ENCODE assay signal across 11 cellular contexts in genomic region chr7:50308301-50309129, GRCh38. TPM values are rescaled to one million over a fixed set of nuclear protein-coding genes. Genes with fewer than 3 reads are reported as not detected.
DNase-seq lines count a peak whose midpoint lies in the region; ATAC-seq, FAIRE-seq and TF ChIP-seq lines count a peak whose summit lies in the region.
"Had no signal": no experiment of that assay in that cellular context is flagged by ENCODE, and none has a peak within 500 bp of the region (broad histone marks: within the 10 kb centered on the region; RNA-seq: fewer than 3 reads in every experiment).

No MANE protein-coding gene starts in this region.

- no peak for FAIRE-seq in K562 (lab: Jason Lieb, UNC)

- TF ChIP-seq EP300 in K562 (IDR thresholded peaks at IDR 0.05; ENCODE audit: low read length): no peak

- 0 out of 2 replicates have a peak, but pooled peaks have one; percentile 19 for TF ChIP-seq POLR2A in K562 (conservative IDR thresholded peaks at IDR 0.05)

- DNase-seq in activated effector memory CD4-positive, alpha-beta T cell treated with anti-CD3 and anti-CD28 coated beads, Interleukin-2, amount 50 U/mL, for 16 hours: peak; percentile 75
- DNase-seq in activated effector memory CD4-positive, alpha-beta T cell treated with Interleukin-2 at 50 U/mL for 16 hours: no peak
- DNase-seq in NCI-H345 treated with DMSO at 0.1 percent for 48 hours (lab: John Stamatoyannopoulos, UW; ENCODE audit: unreplicated experiment) (peak; percentile 63), K562 (ENCODE audit: extremely low read depth in 1 of 4, low spot score in 3 of 4) (peak in 3 of 4 experiments; percentile 38 to 66 (median 41)), thoracic aorta (ENCODE audit: low spot score) (no peak), kidney glomerular epithelial cell (lab: John Stamatoyannopoulos, UW) (no peak), NCI-H446 treated with DMSO at 0.1 percent for 48 hours (lab: John Stamatoyannopoulos, UW) (no peak)
- DNase-seq: PC-9 had no signal

- H3K4me3 ChIP-seq in K562 (peak overlapping the region; percentile 70), thoracic aorta (peak overlapping the region; percentile 5)
- H3K4me3 ChIP-seq: lung, PC-9 had no signal

- POLR2A ChIA-PET in K562 (lab: Yijun Ruan, JAX): interaction anchor here (0.6 to 1.5 kb wide), 6 partner anchors 10 to 54 kb away, joined by 3 to 5 read pairs (median 3); no protein-coding TSS in a partner anchor

- no peaks in the 10 kb centered on the region for H3K27me3 ChIP-seq in K562 (ENCODE audit: control insufficient read depth in 2 of 2, insufficient read depth in 2 of 2, low read length in 2 of 2)
- H3K27me3 ChIP-seq in thoracic aorta (replicated peaks; ENCODE audit: insufficient read depth): no peaks in the 10 kb centered on the region

- TF ChIP-seq CTCF in K562 (IDR thresholded peaks at IDR 0.05 in 2 of 3, conservative IDR thresholded peaks at IDR 0.05 in 1 of 3; ENCODE audit: insufficient read depth in 2 of 3, low read depth in 1 of 3, low read length in 3 of 3) (peak in 1 of 3 experiments; percentile 16; a peak in 1 of 6 replicates), thoracic aorta (IDR thresholded peaks at IDR 0.05) (no peak)

- H2AFZ ChIP-seq in K562 (ENCODE audit: low read depth, low read length): peak overlapping the region; percentile 46
- H2AFZ ChIP-seq: PC-9 had no signal

- H3K27ac ChIP-seq in K562 (ENCODE audit: extremely low read depth, low read depth, low read length) (peak overlapping the region; percentile 80), thoracic aorta (peak overlapping the region in 1 of 2 donors; percentile 17)
- H3K27ac ChIP-seq: PC-9 had no signal

- in situ Hi-C loops in K562 (cut with MboI): loop anchor here (5.0 kb wide), 1 partner anchor 101 kb away; no protein-coding TSS in a partner anchor

- ATAC-seq in K562: peak; percentile 27
- no peak for ATAC-seq in thoracic aorta (ENCODE audit: insufficient number of reproducible peaks, low FRiP score, low read depth)
- ATAC-seq in GM18858 (IDR thresholded peaks at IDR 0.05; ENCODE audit: unreplicated experiment): no peak

- peaks cover 17 to 48% of the 10 kb centered on the region in 2 experiments for H3K4me1 ChIP-seq in K562 (replicated peaks in 1 of 2; ENCODE audit: control insufficient read depth in 2 of 2, insufficient read depth in 2 of 2, low read length in 2 of 2)
- no peaks in the 10 kb centered on the region for H3K4me1 ChIP-seq in thoracic aorta (ENCODE audit: control insufficient read depth in 1 of 2, low read depth in 2 of 2)

- H3K9me3 ChIP-seq in K562 (replicated peaks; ENCODE audit: control insufficient read depth, insufficient read depth, low read depth, low read length): no peaks in the 10 kb centered on the region
- no peaks in the 10 kb centered on the region for H3K9me3 ChIP-seq in thoracic aorta

- CTCF ChIA-PET in K562 (lab: Yijun Ruan, JAX; ENCODE audit: low intra/inter-chr PET ratio): interaction anchor here (0.6 kb wide), 1 partner anchor 310 kb away, joined by 3 read pairs; no protein-coding TSS in a partner anchor

- peak overlapping the region; percentile 92 for H3K4me2 ChIP-seq in K562 (ENCODE audit: insufficient read depth, low read length)
- H3K4me2 ChIP-seq: PC-9 had no signal

- peaks cover 91% of the 10 kb centered on the region for H3K79me2 ChIP-seq in K562 (ENCODE audit: control insufficient read depth, insufficient read depth, low read length)

- 6% methylated on average over 14 of the region's 14 CpGs for WGBS in K562 (ENCODE audit: insufficient coverage, low coverage, missing lambda C conversion rate)

- TF ChIP-seq RAD21 in K562 (CRISPR knock-in tag; conservative IDR thresholded peaks at IDR 0.05 in 1 of 2, IDR thresholded peaks at IDR 0.05 in 1 of 2): 0 out of 4 replicates have a peak, but pooled peaks of 1 of the 2 experiments have one; percentile 12

- H3K36me3 ChIP-seq in K562 (ENCODE audit: control insufficient read depth, insufficient read depth, low read length): peaks cover 9% of the 10 kb centered on the region; the same call in 2 of the 3 replicates
- H3K36me3 ChIP-seq in thoracic aorta: no peaks in the 10 kb centered on the region

- H4K20me1 ChIP-seq in K562 (replicated peaks; ENCODE audit: control insufficient read depth, insufficient read depth, low read length): no peaks in the 10 kb centered on the region

- intact Hi-C loops in K562 (cut with micrococcal nuclease): loop anchor here (5.0 kb wide), 2 partner anchors 81 to 109 kb away; no protein-coding TSS in a partner anchor

- H3K9ac ChIP-seq in K562 (ENCODE audit: insufficient read depth in 1 of 2, low read depth in 2 of 2, low read length in 2 of 2): peak overlapping the region; percentile 78 to 89

- no peaks in the 10 kb centered on the region for H3K9me1 ChIP-seq in K562 (ENCODE audit: control insufficient read depth, insufficient read depth, low read length)

- no TSS peak for BruUV-seq in K562 (replicated peaks; lab: Mats Ljungman, UMichigan)

TF ChIP-seq in K562, 482 proteins besides CTCF, POLR2A, EP300 and RAD21 (continues in another document):
- TF ChIP-seq PRDM10 (IDR thresholded peaks at IDR 0.05; ENCODE audit: partially characterized antibody): peak; percentile 50
- no peak for TF ChIP-seq ZNF253 (CRISPR knock-in tag; conservative IDR thresholded peaks at IDR 0.05)
- TF ChIP-seq, protein P1, sequence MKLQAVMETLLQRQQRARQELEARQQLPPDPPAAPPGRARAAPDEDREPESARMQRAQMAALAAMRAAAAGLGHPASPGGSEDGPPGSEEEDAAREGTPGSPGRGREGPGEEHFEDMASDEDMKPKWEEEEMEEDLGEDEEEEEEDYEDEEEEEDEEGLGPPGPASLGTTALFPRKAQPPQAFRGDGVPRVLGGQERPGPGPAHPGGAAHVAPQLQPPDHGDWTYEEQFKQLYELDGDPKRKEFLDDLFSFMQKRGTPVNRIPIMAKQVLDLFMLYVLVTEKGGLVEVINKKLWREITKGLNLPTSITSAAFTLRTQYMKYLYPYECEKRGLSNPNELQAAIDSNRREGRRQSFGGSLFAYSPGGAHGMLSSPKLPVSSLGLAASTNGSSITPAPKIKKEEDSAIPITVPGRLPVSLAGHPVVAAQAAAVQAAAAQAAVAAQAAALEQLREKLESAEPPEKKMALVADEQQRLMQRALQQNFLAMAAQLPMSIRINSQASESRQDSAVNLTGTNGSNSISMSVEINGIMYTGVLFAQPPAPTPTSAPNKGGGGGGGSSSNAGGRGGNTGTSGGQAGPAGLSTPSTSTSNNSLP (IDR thresholded peaks at IDR 0.05; ENCODE audit: borderline replicate concordance, low read depth, low read length): no peak
- no peak for TF ChIP-seq SLC30A9 (CRISPR knock-in tag; IDR thresholded peaks at IDR 0.05)
- TF ChIP-seq ZNF668 (CRISPR knock-in tag; IDR thresholded peaks at IDR 0.05): no peak
- no peak for TF ChIP-seq ZNF3 (CRISPR knock-in tag; IDR thresholded peaks at IDR 0.05)
- TF ChIP-seq NFYB (IDR thresholded peaks at IDR 0.05; ENCODE audit: extremely low read depth, insufficient read length): no peak
- TF ChIP-seq ZNF695 (CRISPR knock-in tag; IDR thresholded peaks at IDR 0.05): no peak
- peak; percentile 38; the same call in 1 of the 2 replicates for TF ChIP-seq GABPA (tag; conservative IDR thresholded peaks at IDR 0.05; ENCODE audit: low read depth)
- no peak for TF ChIP-seq YBX1 (IDR thresholded peaks at IDR 0.05)
- no peak; the same call in 1 of the 2 replicates for TF ChIP-seq SMAD4 (CRISPR knock-in tag; conservative IDR thresholded peaks at IDR 0.05)

RNA-seq across cellular contexts. Expression of gene IKZF1, which starts 4.0 kb away (rescaled TPM):
- 53.3 and 122 TPM in 2 replicates for total RNA-seq in K562 (2011; cell fraction: chromatin; rRNA removed; ENCODE audit: low replicate concordance)
- 37.5 and 50.9 TPM in 2 replicates for total RNA-seq in K562 (2011; cell fraction: nucleolus; rRNA removed)
- total RNA-seq in K562 (2011; cell fraction: nucleoplasm; rRNA removed): 76.8 and 139 TPM in 2 replicates
- 66.5 and 98.0 TPM in 2 replicates for total RNA-seq in K562 (2014; rRNA removed)
- 43.8 and 45.6 TPM in 2 replicates for total RNA-seq in K562 (2014; rRNA removed; fragmentation: Illumina TruSeq; extraction: Trizol)
- 43.4 and 44.7 TPM in 2 replicates for total RNA-seq in K562 (2015; rRNA removed; fragmentation: Illumina TruSeq; extraction: Trizol)
- total RNA-seq in K562 (2021): 85.3 and 96.6 TPM in 2 replicates
- 28.4 and 36.2 TPM in 2 replicates for polyA plus RNA-seq in K562 (2011; rRNA removed)
- polyA plus RNA-seq in K562 (2011; cell fraction: cytosol; rRNA removed): 34.4 and 57.9 TPM in 2 replicates
- polyA plus RNA-seq in K562 (2011; cell fraction: nucleus; rRNA removed): 43.0 and 50.8 TPM in 2 replicates
- polyA plus RNA-seq in K562 (2012): 35.8 and 46.0 TPM in 2 replicates
- 37.3 and 50.3 TPM in 2 replicates for polyA plus RNA-seq in K562 (2014; fragmentation: Illumina TruSeq; extraction: Trizol)
- 10 to 100 TPM; 12.6 to 14.7 TPM for polyA plus RNA-seq in K562 (2014; fragmentation: Nextera tagmentation; extraction: Ambion mirVana)
- 30.9 and 37.2 TPM in 2 replicates for polyA plus RNA-seq in K562 (2014; rRNA removed)
- polyA minus RNA-seq in K562 (2011; rRNA and poly(A)+ RNA removed): 82.8 and 85.1 TPM in 2 replicates
- polyA minus RNA-seq in K562 (2011; cell fraction: cytosol; rRNA and poly(A)+ RNA removed): 60.8 and 72.3 TPM in 2 replicates
- polyA minus RNA-seq in K562 (2011; cell fraction: nucleus; rRNA and poly(A)+ RNA removed): 77.0 and 96.0 TPM in 2 replicates
- total RNA-seq in thoracic aorta: 10 to 100 TPM; 24.4 to 57.8 TPM
- total RNA-seq: epithelial cell of proximal tubule, PC-9 had no signal

Comparison
In these comparisons a context has a peak if more than half of its experiments do, and no peak if none do; other contexts are left out.
1. DNase-seq: peak in activated effector memory CD4-positive, alpha-beta T cell treated with anti-CD3 and anti-CD28 coated beads, Interleukin-2, amount 50 U/mL, for 16 hours (single experiment), NCI-H345 treated with DMSO at 0.1 percent for 48 hours (single experiment) and K562 (3 of 4); none in activated effector memory CD4-positive, alpha-beta T cell treated with Interleukin-2 at 50 U/mL for 16 hours (single experiment), thoracic aorta (single experiment), kidney glomerular epithelial cell (single experiment) and NCI-H446 treated with DMSO at 0.1 percent for 48 hours (single experiment).